ENCODE assay signal across 2 cellular contexts in the genomic region with DNA sequence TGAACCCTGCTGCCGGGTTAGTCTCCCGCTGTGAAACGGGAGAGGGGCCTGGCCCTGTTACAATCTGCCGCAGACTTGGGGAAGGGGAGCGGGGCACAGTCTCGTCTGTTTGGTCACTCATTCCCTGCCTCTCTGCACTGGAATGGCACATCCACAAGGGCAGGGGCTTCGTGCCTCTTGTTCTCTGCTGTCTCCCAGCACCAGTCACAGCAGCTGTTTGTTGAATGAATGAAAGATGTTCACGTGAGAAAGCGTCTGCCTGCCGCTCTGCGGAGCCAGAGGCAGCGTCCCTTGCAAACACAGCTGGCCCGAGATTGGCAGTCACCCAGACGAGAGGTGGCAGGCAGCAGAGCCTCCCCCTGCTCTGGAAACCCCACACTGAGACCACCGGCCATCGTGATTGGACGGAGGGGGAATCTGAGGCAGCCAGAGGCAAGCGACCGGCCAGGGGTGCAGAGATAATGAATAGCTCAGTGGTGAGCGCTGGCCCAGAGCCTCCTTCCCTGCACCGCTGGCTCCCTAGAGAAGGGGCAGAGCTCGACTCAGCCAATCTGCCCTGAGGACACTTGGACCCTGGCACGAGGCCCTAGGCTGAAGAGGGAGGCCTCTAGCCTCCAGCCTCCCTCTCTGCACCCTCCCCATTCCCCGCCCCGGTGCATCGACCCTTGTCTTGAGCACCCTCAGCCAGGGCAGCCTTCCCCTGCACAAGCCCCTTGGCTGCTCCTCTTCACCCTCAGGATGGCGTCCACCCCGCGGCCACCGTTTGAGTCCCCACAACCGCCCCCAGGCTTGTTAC.
TF ChIP-seq lines count a peak whose summit lies in the region.

No MANE protein-coding gene starts in this region.

TF ChIP-seq in SK-N-SH, 30 proteins besides CTCF, POLR2A, EP300 and RAD21 (continued from another document):
- TF ChIP-seq ELF1 (IDR thresholded peaks at IDR 0.05) (no peak), FOSL2 (IDR thresholded peaks at IDR 0.05; ENCODE audit: borderline replicate concordance, low read depth) (no peak), MXI1 (IDR thresholded peaks at IDR 0.05; ENCODE audit: low read depth, low read length) (no peak), JUND (IDR thresholded peaks at IDR 0.05) (no peak), NRF1 (IDR thresholded peaks at IDR 0.05; ENCODE audit: low read depth, low read length) (no peak), GATA2 (CRISPR knock-in tag; IDR thresholded peaks at IDR 0.05) (no peak), CHD2 (IDR thresholded peaks at IDR 0.05; ENCODE audit: low read length, partially characterized antibody) (no peak)
- TF ChIP-seq, protein P1, sequence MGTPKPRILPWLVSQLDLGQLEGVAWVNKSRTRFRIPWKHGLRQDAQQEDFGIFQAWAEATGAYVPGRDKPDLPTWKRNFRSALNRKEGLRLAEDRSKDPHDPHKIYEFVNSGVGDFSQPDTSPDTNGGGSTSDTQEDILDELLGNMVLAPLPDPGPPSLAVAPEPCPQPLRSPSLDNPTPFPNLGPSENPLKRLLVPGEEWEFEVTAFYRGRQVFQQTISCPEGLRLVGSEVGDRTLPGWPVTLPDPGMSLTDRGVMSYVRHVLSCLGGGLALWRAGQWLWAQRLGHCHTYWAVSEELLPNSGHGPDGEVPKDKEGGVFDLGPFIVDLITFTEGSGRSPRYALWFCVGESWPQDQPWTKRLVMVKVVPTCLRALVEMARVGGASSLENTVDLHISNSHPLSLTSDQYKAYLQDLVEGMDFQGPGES (IDR thresholded peaks at IDR 0.05; ENCODE audit: low read depth, low read length) = no peak
- TF ChIP-seq, protein P2, sequence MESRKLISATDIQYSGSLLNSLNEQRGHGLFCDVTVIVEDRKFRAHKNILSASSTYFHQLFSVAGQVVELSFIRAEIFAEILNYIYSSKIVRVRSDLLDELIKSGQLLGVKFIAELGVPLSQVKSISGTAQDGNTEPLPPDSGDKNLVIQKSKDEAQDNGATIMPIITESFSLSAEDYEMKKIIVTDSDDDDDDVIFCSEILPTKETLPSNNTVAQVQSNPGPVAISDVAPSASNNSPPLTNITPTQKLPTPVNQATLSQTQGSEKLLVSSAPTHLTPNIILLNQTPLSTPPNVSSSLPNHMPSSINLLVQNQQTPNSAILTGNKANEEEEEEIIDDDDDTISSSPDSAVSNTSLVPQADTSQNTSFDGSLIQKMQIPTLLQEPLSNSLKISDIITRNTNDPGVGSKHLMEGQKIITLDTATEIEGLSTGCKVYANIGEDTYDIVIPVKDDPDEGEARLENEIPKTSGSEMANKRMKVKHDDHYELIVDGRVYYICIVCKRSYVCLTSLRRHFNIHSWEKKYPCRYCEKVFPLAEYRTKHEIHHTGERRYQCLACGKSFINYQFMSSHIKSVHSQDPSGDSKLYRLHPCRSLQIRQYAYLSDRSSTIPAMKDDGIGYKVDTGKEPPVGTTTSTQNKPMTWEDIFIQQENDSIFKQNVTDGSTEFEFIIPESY (IDR thresholded peaks at IDR 0.05; ENCODE audit: borderline replicate concordance, low read depth) = no peak

TF ChIP-seq in SK-N-SH treated with all-trans-retinoic acid at 6 μM for 48 hours, 23 proteins besides CTCF, POLR2A, EP300 and RAD21 (continued from another document):
- TF ChIP-seq GLIS3 (CRISPR knock-in tag; IDR thresholded peaks at IDR 0.05) (no peak), ESRRG (CRISPR knock-in tag; IDR thresholded peaks at IDR 0.05) (no peak), OSR1 (CRISPR knock-in tag; IDR thresholded peaks at IDR 0.05) (no peak), ZNF565 (CRISPR knock-in tag; conservative IDR thresholded peaks at IDR 0.05; ENCODE audit: low read depth) (no peak), ZC3H10 (CRISPR knock-in tag; IDR thresholded peaks at IDR 0.05) (no peak), RARB (CRISPR knock-in tag; IDR thresholded peaks at IDR 0.05) (no peak), ISL1 (CRISPR knock-in tag; IDR thresholded peaks at IDR 0.05) (no peak), PPARA (CRISPR knock-in tag; IDR thresholded peaks at IDR 0.05; ENCODE audit: borderline replicate concordance) (no peak), TOX (CRISPR knock-in tag; IDR thresholded peaks at IDR 0.05; ENCODE audit: borderline replicate concordance) (no peak), CSDC2 (CRISPR knock-in tag; IDR thresholded peaks at IDR 0.05) (no peak), ZNF70 (CRISPR knock-in tag; IDR thresholded peaks at IDR 0.05) (no peak), ARNTL (CRISPR knock-in tag; IDR thresholded peaks at IDR 0.05; ENCODE audit: borderline replicate concordance, low read depth) (no peak), ZFP3 (CRISPR knock-in tag; IDR thresholded peaks at IDR 0.05) (no peak), ZFP30 (CRISPR knock-in tag; IDR thresholded peaks at IDR 0.05) (no peak), TCF4 (CRISPR knock-in tag; IDR thresholded peaks at IDR 0.05; ENCODE audit: borderline replicate concordance) (no peak), ZNF8 (CRISPR knock-in tag; IDR thresholded peaks at IDR 0.05) (no peak)
- TF ChIP-seq, protein P3, sequence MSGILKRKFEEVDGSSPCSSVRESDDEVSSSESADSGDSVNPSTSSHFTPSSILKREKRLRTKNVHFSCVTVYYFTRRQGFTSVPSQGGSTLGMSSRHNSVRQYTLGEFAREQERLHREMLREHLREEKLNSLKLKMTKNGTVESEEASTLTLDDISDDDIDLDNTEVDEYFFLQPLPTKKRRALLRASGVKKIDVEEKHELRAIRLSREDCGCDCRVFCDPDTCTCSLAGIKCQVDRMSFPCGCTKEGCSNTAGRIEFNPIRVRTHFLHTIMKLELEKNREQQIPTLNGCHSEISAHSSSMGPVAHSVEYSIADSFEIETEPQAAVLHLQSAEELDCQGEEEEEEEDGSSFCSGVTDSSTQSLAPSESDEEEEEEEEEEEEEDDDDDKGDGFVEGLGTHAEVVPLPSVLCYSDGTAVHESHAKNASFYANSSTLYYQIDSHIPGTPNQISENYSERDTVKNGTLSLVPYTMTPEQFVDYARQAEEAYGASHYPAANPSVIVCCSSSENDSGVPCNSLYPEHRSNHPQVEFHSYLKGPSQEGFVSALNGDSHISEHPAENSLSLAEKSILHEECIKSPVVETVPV (CRISPR knock-in tag; IDR thresholded peaks at IDR 0.05) = no peak
- TF ChIP-seq, protein P4, sequence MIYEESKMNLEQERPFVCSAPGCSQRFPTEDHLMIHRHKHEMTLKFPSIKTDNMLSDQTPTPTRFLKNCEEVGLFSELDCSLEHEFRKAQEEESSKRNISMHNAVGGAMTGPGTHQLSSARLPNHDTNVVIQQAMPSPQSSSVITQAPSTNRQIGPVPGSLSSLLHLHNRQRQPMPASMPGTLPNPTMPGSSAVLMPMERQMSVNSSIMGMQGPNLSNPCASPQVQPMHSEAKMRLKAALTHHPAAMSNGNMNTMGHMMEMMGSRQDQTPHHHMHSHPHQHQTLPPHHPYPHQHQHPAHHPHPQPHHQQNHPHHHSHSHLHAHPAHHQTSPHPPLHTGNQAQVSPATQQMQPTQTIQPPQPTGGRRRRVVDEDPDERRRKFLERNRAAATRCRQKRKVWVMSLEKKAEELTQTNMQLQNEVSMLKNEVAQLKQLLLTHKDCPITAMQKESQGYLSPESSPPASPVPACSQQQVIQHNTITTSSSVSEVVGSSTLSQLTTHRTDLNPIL (CRISPR knock-in tag; IDR thresholded peaks at IDR 0.05; ENCODE audit: low read depth) = no peak
- TF ChIP-seq, protein P5, sequence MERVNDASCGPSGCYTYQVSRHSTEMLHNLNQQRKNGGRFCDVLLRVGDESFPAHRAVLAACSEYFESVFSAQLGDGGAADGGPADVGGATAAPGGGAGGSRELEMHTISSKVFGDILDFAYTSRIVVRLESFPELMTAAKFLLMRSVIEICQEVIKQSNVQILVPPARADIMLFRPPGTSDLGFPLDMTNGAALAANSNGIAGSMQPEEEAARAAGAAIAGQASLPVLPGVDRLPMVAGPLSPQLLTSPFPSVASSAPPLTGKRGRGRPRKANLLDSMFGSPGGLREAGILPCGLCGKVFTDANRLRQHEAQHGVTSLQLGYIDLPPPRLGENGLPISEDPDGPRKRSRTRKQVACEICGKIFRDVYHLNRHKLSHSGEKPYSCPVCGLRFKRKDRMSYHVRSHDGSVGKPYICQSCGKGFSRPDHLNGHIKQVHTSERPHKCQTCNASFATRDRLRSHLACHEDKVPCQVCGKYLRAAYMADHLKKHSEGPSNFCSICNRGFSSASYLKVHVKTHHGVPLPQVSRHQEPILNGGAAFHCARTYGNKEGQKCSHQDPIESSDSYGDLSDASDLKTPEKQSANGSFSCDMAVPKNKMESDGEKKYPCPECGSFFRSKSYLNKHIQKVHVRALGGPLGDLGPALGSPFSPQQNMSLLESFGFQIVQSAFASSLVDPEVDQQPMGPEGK (CRISPR knock-in tag; IDR thresholded peaks at IDR 0.05; ENCODE audit: borderline replicate concordance) = no peak
